1 cellular context compared by ENCODE assay signal in genomic region chr6:45226081-45226480, GRCh38.
TF ChIP-seq lines count a peak whose summit lies in the region.

No MANE protein-coding gene starts in this region.

TF ChIP-seq in SK-N-SH, 30 proteins besides CTCF, POLR2A, EP300 and RAD21 (continued from another document):
- TF ChIP-seq, protein P1, sequence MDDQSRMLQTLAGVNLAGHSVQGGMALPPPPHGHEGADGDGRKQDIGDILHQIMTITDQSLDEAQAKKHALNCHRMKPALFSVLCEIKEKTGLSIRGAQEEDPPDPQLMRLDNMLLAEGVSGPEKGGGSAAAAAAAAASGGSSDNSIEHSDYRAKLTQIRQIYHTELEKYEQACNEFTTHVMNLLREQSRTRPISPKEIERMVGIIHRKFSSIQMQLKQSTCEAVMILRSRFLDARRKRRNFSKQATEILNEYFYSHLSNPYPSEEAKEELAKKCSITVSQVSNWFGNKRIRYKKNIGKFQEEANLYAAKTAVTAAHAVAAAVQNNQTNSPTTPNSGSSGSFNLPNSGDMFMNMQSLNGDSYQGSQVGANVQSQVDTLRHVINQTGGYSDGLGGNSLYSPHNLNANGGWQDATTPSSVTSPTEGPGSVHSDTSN (IDR thresholded peaks at IDR 0.05): no peak
- no peak for TF ChIP-seq SIN3A (IDR thresholded peaks at IDR 0.05; ENCODE audit: borderline replicate concordance, low read depth, low read length)
- no peak for TF ChIP-seq EZH2phosphoT487 (IDR thresholded peaks at IDR 0.05; ENCODE audit: borderline replicate concordance, low read depth)
- TF ChIP-seq FOXJ3 (CRISPR knock-in tag; IDR thresholded peaks at IDR 0.05): no peak
